In genomic region chr17:45666641-45667040, GRCh38 we compare ENCODE assay signal across 24 cellular contexts.
DNase-seq lines count a peak whose midpoint lies in the region; ATAC-seq and TF ChIP-seq lines count a peak whose summit lies in the region.
"Had no signal": no experiment of that assay in that cellular context is flagged by ENCODE, and none has a peak within 500 bp of the region (broad histone marks: within the 10 kb centered on the region; RNA-seq: fewer than 3 reads in every experiment).

No MANE protein-coding gene starts in this region.

- no peaks in the 10 kb centered on the region for H3K79me1 ChIP-seq in neuronal stem cell (ENCODE audit: low read depth, low read length)

- no peak overlapping the region for H2AK5ac ChIP-seq in neuronal stem cell (ENCODE audit: low read depth, low read length)

- H3K4me3 ChIP-seq in neuronal stem cell (ENCODE audit: low read length in 2 of 2) (no peak overlapping the region), Peyer's patch (no peak overlapping the region)
- H3K4me3 ChIP-seq: A549; BLaER1 treated with 17β-estradiol and CSF1 and Interleukin-3, amounts not matched to agents 10 nM and 100 nM; GM12878; HAP-1 had no signal

- peaks cover 0 to 3% of the 10 kb centered on the region in 2 donors for H3K4me1 Mint-ChIP-seq in natural killer cell treated with Interleukin-12 subunit alpha and Interleukin-12 subunit beta and Interleukin-15 and Interleukin-18, amount 100 ng/mL, for 72 hours (ENCODE audit: low read depth in 2 of 2)
- H3K4me1 Mint-ChIP-seq in natural killer cell, result peaks cover 0 to 10% of the 10 kb centered on the region in 2 donors
- no peaks in the 10 kb centered on the region for H3K4me1 Mint-ChIP-seq in chondrocyte (ENCODE audit: low read depth)
- H3K4me1 Mint-ChIP-seq: CD14-positive monocyte had no signal

- no peak overlapping the region for H2BK5ac ChIP-seq in neuronal stem cell (ENCODE audit: low read length)

- peak overlapping the region; percentile 17 for H3K14ac ChIP-seq in neuronal stem cell (ENCODE audit: low read length)

- H3K23ac ChIP-seq in neuronal stem cell (ENCODE audit: low read depth, low read length, poor library complexity), result no peak overlapping the region

- WGBS in neuronal stem cell (ENCODE audit: extremely low coverage in 2 of 2, insufficient read length in 2 of 2, insufficient replicate concordance in 1 of 2), 2 donors, result no CpG with 5 or more reads among the region's 5 CpGs

- H4K8ac ChIP-seq in neuronal stem cell (ENCODE audit: low read depth, low read length), result no peak overlapping the region

- H3K9me3 Mint-ChIP-seq in natural killer cell treated with Interleukin-12 subunit alpha and Interleukin-12 subunit beta and Interleukin-15 and Interleukin-18, amount 100 ng/mL, for 72 hours, result no peaks in the 10 kb centered on the region
- H3K9me3 Mint-ChIP-seq in natural killer cell (peaks cover 0 to 2% of the 10 kb centered on the region in 2 donors), chondrocyte (ENCODE audit: low read depth) (peaks cover 5% of the 10 kb centered on the region)
- H3K9me3 Mint-ChIP-seq: HFFc6 had no signal

- no peak overlapping the region for H3K4me3 Mint-ChIP-seq in natural killer cell treated with Interleukin-12 subunit alpha and Interleukin-12 subunit beta and Interleukin-15 and Interleukin-18, amount 100 ng/mL, for 72 hours
- no peak overlapping the region for H3K4me3 Mint-ChIP-seq in natural killer cell
- H3K4me3 Mint-ChIP-seq in chondrocyte (ENCODE audit: unreplicated experiment), result no peak overlapping the region
- H3K4me3 Mint-ChIP-seq: CD14-positive monocyte; CD4-positive, alpha-beta T cell; CD8-positive, alpha-beta memory T cell; HFFc6 had no signal

- H3K4me2 ChIP-seq in neuronal stem cell (ENCODE audit: insufficient read depth, low read length, poor library complexity, severe bottlenecking), result no peak overlapping the region
- H3K4me2 ChIP-seq: A549; BLaER1 treated with 17β-estradiol and CSF1 and Interleukin-3, amounts not matched to agents 10 nM and 100 nM had no signal

- no peak overlapping the region for H2BK15ac ChIP-seq in neuronal stem cell (ENCODE audit: low read length)

- H3K27me3 Mint-ChIP-seq in natural killer cell treated with Interleukin-12 subunit alpha and Interleukin-12 subunit beta and Interleukin-15 and Interleukin-18, amount 100 ng/mL, for 72 hours, result peaks cover 18 to 21% of the 10 kb centered on the region in 2 donors
- H3K27me3 Mint-ChIP-seq in natural killer cell (ENCODE audit: low read depth in 2 of 2) (peaks cover 15 to 16% of the 10 kb centered on the region in 2 donors), chondrocyte (ENCODE audit: low read depth) (peaks cover 51% of the 10 kb centered on the region)

- H3K9ac ChIP-seq in neuronal stem cell (ENCODE audit: low read depth, low read length, poor library complexity), result no peak overlapping the region
- H3K9ac ChIP-seq: BLaER1 treated with 17β-estradiol and CSF1 and Interleukin-3, amounts not matched to agents 10 nM and 100 nM had no signal

- TF ChIP-seq POLR2A in Peyer's patch (IDR thresholded peaks at IDR 0.05), result no peak

- intact Hi-C loops in natural killer cell (cut with micrococcal nuclease), result no loop called here

- H3K27me3 ChIP-seq in neuronal stem cell (ENCODE audit: control insufficient read depth in 3 of 3, insufficient read depth in 3 of 3, low read depth in 1 of 3, low read length in 3 of 3) (peaks cover 0 to 4% (median 0%) of the 10 kb centered on the region in 3 experiments), Peyer's patch (no peaks in the 10 kb centered on the region)
- H3K27me3 ChIP-seq: BE2C; BLaER1 treated with 17β-estradiol and CSF1 and Interleukin-3, amounts not matched to agents 10 nM and 100 nM had no signal

- no peaks in the 10 kb centered on the region for H3K36me3 ChIP-seq in neuronal stem cell (replicated peaks in 1 of 2; ENCODE audit: control insufficient read depth in 2 of 2, insufficient read depth in 2 of 2, low read length in 2 of 2)
- H3K36me3 ChIP-seq in Peyer's patch, result no peaks in the 10 kb centered on the region
- H3K36me3 ChIP-seq: BE2C; BLaER1 treated with 17β-estradiol and CSF1 and Interleukin-3, amounts not matched to agents 10 nM and 100 nM; HAP-1 had no signal

- TF ChIP-seq CTCF in natural killer cell (IDR thresholded peaks at IDR 0.05) (no peak), chondrocyte (IDR thresholded peaks at IDR 0.05) (no peak), Peyer's patch (IDR thresholded peaks at IDR 0.05) (no peak)

- no peaks in the 10 kb centered on the region for H3K36me3 Mint-ChIP-seq in natural killer cell treated with Interleukin-12 subunit alpha and Interleukin-12 subunit beta and Interleukin-15 and Interleukin-18, amount 100 ng/mL, for 72 hours
- H3K36me3 Mint-ChIP-seq in natural killer cell, result no peaks in the 10 kb centered on the region
- no peaks in the 10 kb centered on the region for H3K36me3 Mint-ChIP-seq in chondrocyte (ENCODE audit: low read depth)
- H3K36me3 Mint-ChIP-seq: CD14-positive monocyte had no signal

- no peak overlapping the region for H3K18ac ChIP-seq in neuronal stem cell (ENCODE audit: low read length)

- H3K4me1 ChIP-seq in neuronal stem cell (ENCODE audit: control insufficient read depth in 2 of 2, insufficient read depth in 1 of 2, low read depth in 1 of 2, low read length in 2 of 2), result peaks cover 0 to 2% of the 10 kb centered on the region in 2 donors
- H3K4me1 ChIP-seq in Peyer's patch, result no peaks in the 10 kb centered on the region
- H3K4me1 ChIP-seq: A549, BE2C, HAP-1 had no signal

- H3K9me3 ChIP-seq in neuronal stem cell (replicated peaks in 1 of 2; ENCODE audit: control insufficient read depth in 2 of 2, insufficient read depth in 1 of 2, low read depth in 1 of 2, low read length in 2 of 2) (no peaks in the 10 kb centered on the region), Peyer's patch (no peaks in the 10 kb centered on the region)
- H3K9me3 ChIP-seq: BE2C had no signal

- H3K27ac Mint-ChIP-seq in natural killer cell treated with Interleukin-12 subunit alpha and Interleukin-12 subunit beta and Interleukin-15 and Interleukin-18, amount 100 ng/mL, for 72 hours, result no peak overlapping the region
- H3K27ac Mint-ChIP-seq in natural killer cell (no peak overlapping the region), chondrocyte (ENCODE audit: unreplicated experiment) (no peak overlapping the region)
- H3K27ac Mint-ChIP-seq: CD4-positive, alpha-beta T cell; CD8-positive, alpha-beta memory T cell; HFFc6 had no signal

- ATAC-seq in natural killer cell treated with Interleukin-12 subunit alpha and Interleukin-12 subunit beta and Interleukin-15 and Interleukin-18, amount 100 ng/mL, for 72 hours, result no peak
- ATAC-seq in natural killer cell (no peak), HG03045 (IDR thresholded peaks at IDR 0.05; ENCODE audit: unreplicated experiment) (no peak), GM21717 (IDR thresholded peaks at IDR 0.05; ENCODE audit: unreplicated experiment) (no peak)
- ATAC-seq: GM12878 had no signal

- H4K91ac ChIP-seq in neuronal stem cell (ENCODE audit: low read depth, low read length, poor library complexity), result no peak overlapping the region

- H2AFZ ChIP-seq in neuronal stem cell (ENCODE audit: low read length), result no peak overlapping the region

- DNase-seq in natural killer cell treated with Interleukin-12 subunit alpha and Interleukin-12 subunit beta and Interleukin-15 and Interleukin-18, amount 100 ng/mL, for 72 hours (ENCODE audit: low spot score), result peak; percentile 28
- DNase-seq in natural killer cell (no peak), chondrocyte (ENCODE audit: low spot score) (peak; percentile 47), neuronal stem cell (ENCODE audit: low spot score) (no peak), Peyer's patch (no peak)
- DNase-seq: 8988T; ACHN; AML-193; BE2C; CD4-positive, alpha-beta T cell; CD8-positive, alpha-beta memory T cell; DMS 273 treated with DMSO at 0.1 percent for 48 hours; DMS79; EL; GDM1; GOT3; HFFc6 had no signal

- H3K27ac ChIP-seq in neuronal stem cell (replicated peaks; ENCODE audit: low read length) (no peak overlapping the region), Peyer's patch (no peak overlapping the region)
- H3K27ac ChIP-seq: A549; BLaER1 treated with 17β-estradiol and CSF1 and Interleukin-3, amounts not matched to agents 10 nM and 100 nM had no signal

- H2BK12ac ChIP-seq in neuronal stem cell (ENCODE audit: low read length), result peak overlapping the region; percentile 26

- no peak overlapping the region for H2BK120ac ChIP-seq in neuronal stem cell (ENCODE audit: low read depth, low read length)

- H3K4ac ChIP-seq in neuronal stem cell (ENCODE audit: low read length), result no peak overlapping the region

Comparison
In these comparisons a context has a peak if more than half of its experiments do, and no peak if none do; other contexts are left out.
1. DNase-seq: peak in natural killer cell treated with Interleukin-12 subunit alpha and Interleukin-12 subunit beta and Interleukin-15 and Interleukin-18, amount 100 ng/mL, for 72 hours (single experiment) and chondrocyte (single experiment); none in natural killer cell (single experiment), neuronal stem cell (single experiment) and Peyer's patch (0 of 3).